2 cellular contexts compared by ENCODE assay signal in the genomic region with DNA sequence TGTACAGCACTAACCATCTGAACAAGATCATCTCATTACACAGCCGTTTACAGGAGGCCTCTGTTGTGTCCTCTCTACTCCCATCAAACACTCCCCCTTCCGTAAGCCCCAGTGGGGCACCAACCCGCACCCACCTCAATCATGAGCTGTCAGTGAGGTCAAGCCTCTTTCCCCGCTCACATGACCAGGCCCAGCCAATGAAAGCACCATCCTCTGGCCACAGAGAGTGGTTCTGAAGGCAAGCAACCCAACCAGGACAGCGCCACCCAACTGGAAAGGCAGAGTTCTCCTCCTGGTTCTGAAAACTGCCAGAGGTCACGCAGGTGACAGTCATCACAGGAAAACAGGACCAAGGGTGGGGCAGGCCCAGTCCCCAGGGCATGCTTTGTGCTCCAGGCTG.
TF ChIP-seq lines count a peak whose summit lies in the region.

No MANE protein-coding gene starts in this region.

TF ChIP-seq in IMR-90, 13 proteins besides CTCF, POLR2A, EP300 and RAD21:
- TF ChIP-seq, protein P1, sequence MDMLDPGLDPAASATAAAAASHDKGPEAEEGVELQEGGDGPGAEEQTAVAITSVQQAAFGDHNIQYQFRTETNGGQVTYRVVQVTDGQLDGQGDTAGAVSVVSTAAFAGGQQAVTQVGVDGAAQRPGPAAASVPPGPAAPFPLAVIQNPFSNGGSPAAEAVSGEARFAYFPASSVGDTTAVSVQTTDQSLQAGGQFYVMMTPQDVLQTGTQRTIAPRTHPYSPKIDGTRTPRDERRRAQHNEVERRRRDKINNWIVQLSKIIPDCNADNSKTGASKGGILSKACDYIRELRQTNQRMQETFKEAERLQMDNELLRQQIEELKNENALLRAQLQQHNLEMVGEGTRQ (IDR thresholded peaks at IDR 0.05; ENCODE audit: low read depth, low read length), result no peak
- TF ChIP-seq MAFK (IDR thresholded peaks at IDR 0.05; ENCODE audit: low read depth, low read length), result no peak

TF ChIP-seq in H1, 55 proteins besides CTCF, POLR2A, EP300 and RAD21:
- no peak for TF ChIP-seq KDM4A (IDR thresholded peaks at IDR 0.05; ENCODE audit: low read depth, low read length, severe bottlenecking)
- no peak for TF ChIP-seq SP1 (IDR thresholded peaks at IDR 0.05; ENCODE audit: low read depth, low read length)
- no peak for TF ChIP-seq TAF7 (optimal IDR thresholded peaks at IDR 0.05; ENCODE audit: borderline replicate concordance, low read depth, low read length)
- no peak for TF ChIP-seq TCF12 (IDR thresholded peaks at IDR 0.05; ENCODE audit: low read depth, low read length)
- no peak for TF ChIP-seq RXRA (IDR thresholded peaks at IDR 0.05; ENCODE audit: insufficient read depth, low read depth, low read length)
- no peak for TF ChIP-seq GABPA (IDR thresholded peaks at IDR 0.05; ENCODE audit: borderline replicate concordance, insufficient read depth, low read length)
- TF ChIP-seq NRF1 (IDR thresholded peaks at IDR 0.05; ENCODE audit: low read depth, low read length), result no peak
